1 cellular context compared by ENCODE assay signal in genomic region chr5:158553195-158553945, GRCh38.
TF ChIP-seq lines count a peak whose summit lies in the region.

No MANE protein-coding gene starts in this region.

TF ChIP-seq in GM23338, 12 proteins besides CTCF, POLR2A, EP300 and RAD21 (continued from another document):
- TF ChIP-seq ZNF462 (CRISPR knock-in tag; IDR thresholded peaks at IDR 0.05): no peak
- TF ChIP-seq ZNF331 (CRISPR knock-in tag; IDR thresholded peaks at IDR 0.05; ENCODE audit: low read depth): no peak
- TF ChIP-seq NANOG (IDR thresholded peaks at IDR 0.05; ENCODE audit: borderline replicate concordance): no peak
- TF ChIP-seq REST (IDR thresholded peaks at IDR 0.05; ENCODE audit: unreplicated experiment): no peak
- no peak for TF ChIP-seq JUNB (IDR thresholded peaks at IDR 0.05; ENCODE audit: unreplicated experiment)
- TF ChIP-seq ZNF114 (CRISPR knock-in tag; IDR thresholded peaks at IDR 0.05): no peak
- no peak for TF ChIP-seq EZH2 (IDR thresholded peaks at IDR 0.05; ENCODE audit: low read depth, unreplicated experiment)
- no peak for TF ChIP-seq CREB1 (CRISPR knock-in tag; IDR thresholded peaks at IDR 0.05; ENCODE audit: low read depth)
